ENCODE assay signal across 8 cellular contexts in the genomic region with DNA sequence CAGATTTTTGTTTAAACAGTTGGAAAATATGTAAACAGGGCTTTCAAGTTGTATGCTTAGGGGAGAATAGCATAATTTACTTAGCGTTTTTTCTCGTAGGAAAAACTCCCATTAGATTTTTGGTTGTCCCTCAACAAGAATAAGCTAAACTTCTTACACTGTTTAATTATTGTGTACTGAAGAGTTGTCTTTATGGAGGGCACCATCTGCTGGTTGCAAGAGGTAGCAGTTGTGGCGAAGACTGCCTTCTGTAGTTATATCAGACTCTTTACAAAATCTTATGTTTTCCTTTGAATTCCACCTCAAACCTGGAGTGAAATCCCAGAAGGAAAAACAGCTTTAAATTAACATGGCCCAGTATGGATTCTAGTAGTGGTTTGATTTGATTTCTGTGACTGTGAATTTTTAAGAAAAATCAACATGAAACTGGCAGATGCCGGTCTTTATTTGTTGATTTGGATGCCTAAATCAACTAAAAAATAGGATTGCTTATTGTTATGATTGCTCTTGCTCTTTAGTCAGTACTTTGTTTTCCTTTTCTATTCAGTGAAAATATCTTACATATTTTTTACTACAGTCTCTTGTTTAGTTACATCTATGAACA. TPM values are rescaled to one million over a fixed set of nuclear protein-coding genes. Genes with fewer than 3 reads are reported as not detected.
DNase-seq lines count a peak whose midpoint lies in the region; ATAC-seq, FAIRE-seq and TF ChIP-seq lines count a peak whose summit lies in the region.

No MANE protein-coding gene starts in this region.

- no peak for TF ChIP-seq EP300 in transverse colon (IDR thresholded peaks at IDR 0.05; ENCODE audit: low read depth)

- H3K9me3 Mint-ChIP-seq in activated CD4-positive, alpha-beta memory T cell treated with anti-CD3 and anti-CD28 coated beads, Interleukin-2, amount 10 ng/mL, durations not matched to agents 7 days and 5 days: no peaks in the 10 kb centered on the region
- peaks cover 0 to 1% (median 0%) of the 10 kb centered on the region in 11 donors for H3K9me3 Mint-ChIP-seq in naive thymus-derived CD4-positive, alpha-beta T cell

- H3K4me3 Mint-ChIP-seq in activated CD4-positive, alpha-beta memory T cell treated with anti-CD3 and anti-CD28 coated beads, Interleukin-2, amount 10 ng/mL, durations not matched to agents 7 days and 5 days: no peak overlapping the region
- H3K4me3 Mint-ChIP-seq in naive thymus-derived CD4-positive, alpha-beta T cell: no peak overlapping the region

- POLR2A ChIA-PET in activated CD4-positive, alpha-beta memory T cell treated with anti-CD3 and anti-CD28 coated beads, Interleukin-2, amount 10 ng/mL, durations not matched to agents 7 days and 5 days (lab: Charles Lee): interaction anchor here (1.0 to 1.4 kb wide), 2 partner anchors 52 to 54 kb away, joined by 4 to 7 read pairs; a partner anchor contains a TSS
- POLR2A ChIA-PET in naive thymus-derived CD4-positive, alpha-beta T cell (lab: Charles Lee): interaction anchor here (0.7 to 1.2 kb wide), 2 partner anchors 51 to 53 kb away, joined by 3 to 6 read pairs; a partner anchor contains a TSS

- CTCF ChIA-PET in activated CD4-positive, alpha-beta memory T cell treated with anti-CD3 and anti-CD28 coated beads, Interleukin-2, amount 10 ng/mL, durations not matched to agents 7 days and 5 days (lab: Charles Lee): interaction anchor here (0.6 to 4.5 kb wide), 14 partner anchors 11 to 730 kb away, joined by 3 to 52 read pairs (median 4); a partner anchor contains a TSS
- CTCF ChIA-PET in naive thymus-derived CD4-positive, alpha-beta T cell (lab: Charles Lee): interaction anchor here (0.6 to 2.2 kb wide), 10 partner anchors 9 to 729 kb away, joined by 3 to 11 read pairs (median 4); a partner anchor contains a TSS

- FAIRE-seq in G401.6 (lab: Jason Lieb, UNC): peak; percentile 97

- peaks cover 0 to 12% of the 10 kb centered on the region in 2 donors for H3K4me1 ChIP-seq in naive thymus-derived CD4-positive, alpha-beta T cell (ENCODE audit: control insufficient read depth in 2 of 2, insufficient read depth in 2 of 2, low read length in 2 of 2)
- H3K4me1 ChIP-seq in transverse colon: peaks cover 0 to 34% (median 13%) of the 10 kb centered on the region in 4 donors

- in situ Hi-C loops in transverse colon (cut with MboI; ENCODE audit: low pct_ligation_motif_present in 1 of 4, low pct_unique_long_range_greater_than_20kb in 1 of 4, low sequenced_read_pairs in 3 of 4): loop anchor here in 2 of 4 donors (5.0 to 10.0 kb wide), 2 partner anchors 47 to 55 kb away; a partner anchor contains a TSS

- peak; percentile 95 for ATAC-seq in naive thymus-derived CD4-positive, alpha-beta T cell
- ATAC-seq in HG03571 (IDR thresholded peaks at IDR 0.05; ENCODE audit: unreplicated experiment): no peak

- no peak overlapping the region for H3K4me3 ChIP-seq in naive thymus-derived CD4-positive, alpha-beta T cell (ENCODE audit: low read length)
- H3K4me3 ChIP-seq in transverse colon: no peak overlapping the region

- no peaks in the 10 kb centered on the region for H3K36me3 Mint-ChIP-seq in activated CD4-positive, alpha-beta memory T cell treated with anti-CD3 and anti-CD28 coated beads, Interleukin-2, amount 10 ng/mL, durations not matched to agents 7 days and 5 days (ENCODE audit: low read depth)
- no peaks in the 10 kb centered on the region for H3K36me3 Mint-ChIP-seq in naive thymus-derived CD4-positive, alpha-beta T cell

- TF ChIP-seq POLR2A in erythroblast (IDR thresholded peaks at IDR 0.05; ENCODE audit: low read length) (no peak), transverse colon (IDR thresholded peaks at IDR 0.05) (no peak)

- DNase-seq in HCEC 1CT (peak; percentile 74), NCI-H446 (lab: John Stamatoyannopoulos, UW) (peak; percentile 6 to 51), erythroblast (lab: John Stamatoyannopoulos, UW) (peak; percentile 73 to 82), transverse colon (peak; percentile 57)
- peak; percentile 56 for DNase-seq in activated CD4-positive, alpha-beta memory T cell treated with anti-CD3 and anti-CD28 coated beads, Interleukin-2, amount 10 ng/mL, durations not matched to agents 7 days and 5 days
- DNase-seq in naive thymus-derived CD4-positive, alpha-beta T cell: peak in 7 of 9 donors; percentile 40 to 60 (median 53)

- WGBS in transverse colon (ENCODE audit: low coverage in 1 of 2), 2 donors: 25 to 29% methylated on average over 4 of the region's 4 CpGs

- intact Hi-C loops in naive thymus-derived CD4-positive, alpha-beta T cell (cut with micrococcal nuclease): loop anchor here (1.0 to 5.0 kb wide), 12 partner anchors 11 to 1083 kb away; a partner anchor contains a TSS
- intact Hi-C loops in transverse colon (cut with DNase I; ENCODE audit: low total_unique reads): loop anchor here (2.0 kb wide), 1 partner anchor 53 kb away; a partner anchor contains a TSS

- H3K27ac ChIP-seq in naive thymus-derived CD4-positive, alpha-beta T cell (ENCODE audit: low read depth, low read length): no peak overlapping the region
- H3K27ac ChIP-seq in transverse colon: no peak overlapping the region

- peak; percentile 68 to 79 (median 77) for TF ChIP-seq CTCF in transverse colon (IDR thresholded peaks at IDR 0.05)

- no peak overlapping the region for H3K27ac Mint-ChIP-seq in activated CD4-positive, alpha-beta memory T cell treated with anti-CD3 and anti-CD28 coated beads, Interleukin-2, amount 10 ng/mL, durations not matched to agents 7 days and 5 days
- no peak overlapping the region for H3K27ac Mint-ChIP-seq in naive thymus-derived CD4-positive, alpha-beta T cell

- H3K36me3 ChIP-seq in naive thymus-derived CD4-positive, alpha-beta T cell (ENCODE audit: control insufficient read depth in 2 of 3, insufficient read depth in 3 of 3, low read length in 3 of 3): no peaks in the 10 kb centered on the region
- H3K36me3 ChIP-seq in transverse colon: no peaks in the 10 kb centered on the region

- peaks cover 37% of the 10 kb centered on the region for H3K4me1 Mint-ChIP-seq in activated CD4-positive, alpha-beta memory T cell treated with anti-CD3 and anti-CD28 coated beads, Interleukin-2, amount 10 ng/mL, durations not matched to agents 7 days and 5 days
- peaks cover 11 to 43% (median 32%) of the 10 kb centered on the region in 7 donors for H3K4me1 Mint-ChIP-seq in naive thymus-derived CD4-positive, alpha-beta T cell

- no peaks in the 10 kb centered on the region for H3K27me3 Mint-ChIP-seq in activated CD4-positive, alpha-beta memory T cell treated with anti-CD3 and anti-CD28 coated beads, Interleukin-2, amount 10 ng/mL, durations not matched to agents 7 days and 5 days
- no peaks in the 10 kb centered on the region for H3K27me3 Mint-ChIP-seq in naive thymus-derived CD4-positive, alpha-beta T cell

- no peaks in the 10 kb centered on the region for H3K9me3 ChIP-seq in naive thymus-derived CD4-positive, alpha-beta T cell (ENCODE audit: control insufficient read depth in 2 of 3, low read length in 3 of 3)
- H3K9me3 ChIP-seq in transverse colon: no peaks in the 10 kb centered on the region

- no peaks in the 10 kb centered on the region for H3K27me3 ChIP-seq in naive thymus-derived CD4-positive, alpha-beta T cell (ENCODE audit: control insufficient read depth in 2 of 2, insufficient read depth in 2 of 2, low read length in 2 of 2)
- no peaks in the 10 kb centered on the region for H3K27me3 ChIP-seq in transverse colon

RNA-seq across cellular contexts. Expression of a gene that starts 53.4 kb away (rescaled TPM):
- 10 to 100 TPM; 59.5 to 60.6 TPM for total RNA-seq in activated CD4-positive, alpha-beta memory T cell treated with anti-CD3 and anti-CD28 coated beads, Interleukin-2, amount 10 ng/mL, durations not matched to agents 7 days and 5 days
- total RNA-seq in naive thymus-derived CD4-positive, alpha-beta T cell: 10 to 100 TPM; 43.3 to 68.0 (median 52.1) TPM
- 10 to 100 TPM; 36.0 to 37.2 TPM for polyA plus RNA-seq in naive thymus-derived CD4-positive, alpha-beta T cell
- 10 to 100 TPM in 3 of 4 donors, 1 to 10 TPM in 1; 10.0 to 91.3 (median 32.1) TPM for total RNA-seq in transverse colon
